Comparison of ENCODE assay signal across 8 cellular contexts in genomic region chr7:29988391-29989256, GRCh38. TPM values are rescaled to one million over a fixed set of nuclear protein-coding genes. Genes with fewer than 3 reads are reported as not detected.
DNase-seq lines count a peak whose midpoint lies in the region; ATAC-seq and TF ChIP-seq lines count a peak whose summit lies in the region.

No MANE protein-coding gene starts in this region.

- TF ChIP-seq POLR2A in esophagus squamous epithelium (IDR thresholded peaks at IDR 0.05), result peak in 2 of 4 donors; percentile 13 to 27

- H3K27me3 ChIP-seq in esophagus squamous epithelium, result peaks cover 0 to 18% (median 0%) of the 10 kb centered on the region in 4 donors

- WGBS in esophagus squamous epithelium, 2 donors, result 19 to 24% methylated on average over 2 to 16 of the region's 75 CpGs

- H3K4me1 ChIP-seq in esophagus squamous epithelium, result peaks cover 12 to 33% (median 13%) of the 10 kb centered on the region in 3 donors
- no peaks in the 10 kb centered on the region for H3K4me1 ChIP-seq in mucosa of descending colon (ENCODE audit: low read depth)

- intact Hi-C loops in esophagus squamous epithelium (cut with DNase I), result no loop called here
- intact Hi-C loops in mucosa of descending colon (cut with DNase I, micrococcal nuclease), result no loop called here

- H3K36me3 ChIP-seq in esophagus squamous epithelium (no peaks in the 10 kb centered on the region), mucosa of descending colon (ENCODE audit: low read depth) (no peaks in the 10 kb centered on the region)

- H3K9me3 ChIP-seq in esophagus squamous epithelium (peaks cover 0 to 13% (median 11%) of the 10 kb centered on the region in 3 donors), mucosa of descending colon (peaks cover 11% of the 10 kb centered on the region)

- peak overlapping the region; percentile 89 to 96 (median 92) for H3K27ac ChIP-seq in esophagus squamous epithelium
- H3K27ac ChIP-seq in temporal lobe (ENCODE audit: low read depth, low read length), result peak overlapping the region; percentile 85

- TF ChIP-seq CTCF in esophagus squamous epithelium (IDR thresholded peaks at IDR 0.05) (peak in 1 of 6 experiments; percentile 7), mucosa of descending colon (IDR thresholded peaks at IDR 0.05) (no peak)

- H3K4me3 ChIP-seq in esophagus squamous epithelium (peak overlapping the region; percentile 77 to 98 (median 89)), mucosa of descending colon (peak overlapping the region; percentile 71)

- peak; percentile 41 to 42 for ATAC-seq in activated CD4-positive, CD25-positive, alpha-beta regulatory T cell treated with anti-CD3 and anti-CD28 coated beads, Interleukin-2, amount 50 U/mL, for 24 hours
- ATAC-seq in HG02763 (IDR thresholded peaks at IDR 0.05; ENCODE audit: unreplicated experiment) (peak; percentile 31), mucosa of descending colon (peak; percentile 69)

- no peak for DNase-seq in activated CD4-positive, CD25-positive, alpha-beta regulatory T cell treated with anti-CD3 and anti-CD28 coated beads, Interleukin-2, amount 50 U/mL, for 72 hours
- DNase-seq in NCI-H2227 (lab: John Stamatoyannopoulos, UW; ENCODE audit: unreplicated experiment) (peak; percentile 77), esophagus squamous epithelium (lab: John Stamatoyannopoulos, UW) (no peak), mucosa of descending colon (peak; percentile 36 to 66 (median 62))
- DNase-seq in activated T-cell treated with anti-CD3 and anti-CD28 coated beads, Interleukin-2, amount 50 U/mL, for 48 hours, result peak; percentile 37 to 45

RNA-seq across cellular contexts. Expression of gene SCRN1, which starts 1.0 kb away (rescaled TPM):
- 10 to 100 TPM in 3 of 4 donors, 1 to 10 TPM in 1; 6.3 to 27.8 (median 20.5) TPM for total RNA-seq in esophagus squamous epithelium
- 10 to 100 TPM in 2 of 3 donors, 1 to 10 TPM in 1; 6.4 to 60.2 (median 11.2) TPM for total RNA-seq in mucosa of descending colon
- 102 TPM for total RNA-seq in temporal lobe

RNA-seq across cellular contexts. Expression of gene FKBP14, which starts 37.9 kb away (rescaled TPM):
- total RNA-seq in esophagus squamous epithelium (1 to 10 TPM; 3.3 to 8.0 (median 7.5) TPM), mucosa of descending colon (10 to 100 TPM in 2 of 3 donors, 1 to 10 TPM in 1; 8.9 to 13.4 (median 11.8) TPM), temporal lobe (7.4 TPM)

RNA-seq across cellular contexts. Expression of gene PLEKHA8, which starts 39.6 kb away (rescaled TPM):
- total RNA-seq in esophagus squamous epithelium (10 to 100 TPM in 1 of 4 donors, 1 to 10 TPM in 3; 5.1 to 10.5 (median 5.9) TPM), mucosa of descending colon (10 to 100 TPM; 11.7 to 13.0 (median 12.5) TPM), temporal lobe (24.3 TPM)

Comparison
In these comparisons a context has a peak if more than half of its experiments do, and no peak if none do; other contexts are left out.
1. DNase-seq: peak in NCI-H2227 (single experiment), activated T-cell treated with anti-CD3 and anti-CD28 coated beads, Interleukin-2, amount 50 U/mL, for 48 hours (2 of 2) and mucosa of descending colon (3 of 3); none in activated CD4-positive, CD25-positive, alpha-beta regulatory T cell treated with anti-CD3 and anti-CD28 coated beads, Interleukin-2, amount 50 U/mL, for 72 hours (single experiment) and esophagus squamous epithelium (single experiment).
2. Peak in every context shown above with its lines, with median percentiles within 50 percentile points of each other: ATAC-seq.